Comparison of ENCODE assay signal across 1 cellular context in the genomic region with DNA sequence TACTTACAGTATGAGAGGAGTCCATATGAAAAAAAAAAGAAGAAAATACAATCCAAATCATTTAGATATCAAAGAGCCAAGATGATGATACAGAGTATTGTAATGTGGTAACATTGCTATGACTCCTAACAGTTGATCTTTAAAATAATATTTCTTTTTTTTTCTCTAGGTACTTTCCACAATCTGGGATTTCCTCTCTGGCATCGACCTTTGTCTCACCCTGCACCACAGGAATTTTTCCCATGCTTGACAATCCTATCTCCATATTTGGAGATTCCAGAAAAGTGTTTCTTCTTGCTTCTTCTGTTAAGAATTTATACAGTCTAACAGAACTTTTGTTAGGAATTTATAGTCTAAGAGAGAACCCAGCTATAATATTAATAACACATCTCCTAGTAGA.
A peak's percentile ranks its signal among the peaks of the same experiment; 100 is the strongest.
TF ChIP-seq lines count a peak whose summit lies in the region.

No MANE protein-coding gene starts in this region.

TF ChIP-seq in A549, 52 proteins besides CTCF, POLR2A, EP300 and RAD21 (continued from another document):
- TF ChIP-seq, protein P1, sequence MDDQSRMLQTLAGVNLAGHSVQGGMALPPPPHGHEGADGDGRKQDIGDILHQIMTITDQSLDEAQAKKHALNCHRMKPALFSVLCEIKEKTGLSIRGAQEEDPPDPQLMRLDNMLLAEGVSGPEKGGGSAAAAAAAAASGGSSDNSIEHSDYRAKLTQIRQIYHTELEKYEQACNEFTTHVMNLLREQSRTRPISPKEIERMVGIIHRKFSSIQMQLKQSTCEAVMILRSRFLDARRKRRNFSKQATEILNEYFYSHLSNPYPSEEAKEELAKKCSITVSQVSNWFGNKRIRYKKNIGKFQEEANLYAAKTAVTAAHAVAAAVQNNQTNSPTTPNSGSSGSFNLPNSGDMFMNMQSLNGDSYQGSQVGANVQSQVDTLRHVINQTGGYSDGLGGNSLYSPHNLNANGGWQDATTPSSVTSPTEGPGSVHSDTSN (IDR thresholded peaks at IDR 0.05), result no peak
- TF ChIP-seq HOXB13 (CRISPR knock-in tag; IDR thresholded peaks at IDR 0.05; ENCODE audit: low read depth) (peak; percentile 69; the same call in 1 of the 2 replicates), RNF2 (IDR thresholded peaks at IDR 0.05; ENCODE audit: borderline replicate concordance, low read depth) (no peak), NFE2L2 (conservative IDR thresholded peaks at IDR 0.05; ENCODE audit: low read length) (no peak), TFCP2L1 (CRISPR knock-in tag; IDR thresholded peaks at IDR 0.05) (no peak), CEBPB (IDR thresholded peaks at IDR 0.05) (no peak), ZNF302 (CRISPR knock-in tag; IDR thresholded peaks at IDR 0.05) (no peak), KDM5A (IDR thresholded peaks at IDR 0.05) (no peak), HDAC2 (IDR thresholded peaks at IDR 0.05) (no peak)
